ENCODE assay signal across 3 cellular contexts in the genomic region with DNA sequence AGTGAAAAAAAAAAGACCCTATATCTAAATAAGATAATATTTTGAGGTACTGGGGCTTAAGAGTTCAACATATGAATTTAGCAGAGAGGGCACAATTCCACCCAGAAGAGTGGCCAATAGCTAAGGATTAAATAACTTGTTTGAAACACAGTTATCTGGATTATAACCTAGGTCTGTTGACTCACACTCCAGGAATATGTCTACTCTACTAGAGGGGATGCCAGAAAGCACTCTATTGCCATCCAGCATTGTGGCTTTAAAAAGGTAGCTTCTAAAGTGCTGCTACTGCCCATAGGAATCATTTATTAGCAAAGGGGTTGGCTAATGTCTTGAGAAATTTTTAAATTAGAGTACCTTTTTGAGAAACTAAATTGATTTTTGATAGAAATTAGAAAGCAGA.
"Had no signal": no experiment of that assay in that cellular context is flagged by ENCODE, and none has a peak within 500 bp of the region (broad histone marks: within the 10 kb centered on the region; RNA-seq: fewer than 3 reads in every experiment).

No MANE protein-coding gene starts in this region.

- DNase-seq: GDM1, GF-D8 had no signal

- ATAC-seq: GM12878 had no signal

- H3K4me3 ChIP-seq: GM12878 had no signal
